ENCODE assay signal across 1 cellular context in the genomic region with DNA sequence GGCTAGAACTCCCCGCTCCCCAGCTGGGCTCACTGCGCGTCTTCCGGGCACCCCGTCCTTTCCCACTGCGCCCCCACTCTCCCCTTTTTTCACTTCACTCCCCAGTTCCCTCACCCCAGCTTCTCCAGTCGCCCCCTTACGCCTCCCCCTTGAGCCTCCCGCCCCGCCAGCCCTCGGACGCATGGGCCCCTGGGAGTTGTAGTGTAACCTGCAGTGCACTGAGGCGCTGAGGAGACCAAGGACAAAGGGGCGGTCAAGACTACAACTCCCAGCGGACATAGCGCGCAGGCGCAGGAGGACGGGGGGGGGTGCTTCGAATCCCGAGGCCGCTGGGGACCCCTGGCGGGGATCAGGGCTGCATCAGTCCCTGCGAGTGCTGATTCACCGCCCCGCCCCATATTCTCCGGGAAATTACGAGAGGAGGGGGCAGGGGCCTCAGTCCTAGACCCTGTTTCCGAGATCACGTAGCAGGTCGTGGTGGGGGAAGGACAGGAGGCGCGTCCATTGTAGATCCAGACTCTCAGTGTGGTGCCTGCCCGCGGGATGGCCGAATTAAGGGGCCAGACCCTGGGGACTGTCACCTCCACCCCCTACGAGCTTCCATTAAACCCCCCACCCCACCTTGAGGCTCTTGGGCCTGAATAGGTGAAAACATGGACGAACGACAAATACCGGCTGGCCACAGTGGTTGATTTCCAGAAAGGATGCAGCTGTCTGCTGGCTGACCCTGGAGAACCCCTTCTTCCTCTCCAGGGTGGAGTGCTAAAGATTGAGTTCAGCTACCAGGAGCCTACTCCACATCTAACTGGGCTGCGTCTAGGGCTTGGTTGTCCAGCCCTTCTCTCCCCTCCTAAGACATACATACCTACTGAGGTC.
TF ChIP-seq lines count a peak whose summit lies in the region.

No MANE protein-coding gene starts in this region.

TF ChIP-seq in WTC11, 78 proteins besides CTCF, POLR2A, EP300 and RAD21 (continued from another document):
- TF ChIP-seq USF1 (CRISPR knock-in tag; IDR thresholded peaks at IDR 0.05) (no peak), RORB (CRISPR knock-in tag; IDR thresholded peaks at IDR 0.05) (no peak)
